ENCODE assay signal across 15 cellular contexts in genomic region chr11:121358775-121359174, GRCh38.
"Had no signal": no experiment of that assay in that cellular context is flagged by ENCODE, and none has a peak within 500 bp of the region (broad histone marks: within the 10 kb centered on the region; RNA-seq: fewer than 3 reads in every experiment).

No MANE protein-coding gene starts in this region.

- H3K36me3 ChIP-seq: brain microvascular endothelial cell, esophagus muscularis mucosa, left lung, sigmoid colon had no signal

- H3K27ac ChIP-seq: brain microvascular endothelial cell, esophagus muscularis mucosa, sigmoid colon had no signal

- H3K36me3 Mint-ChIP-seq: type B pancreatic cell had no signal

- H3K9me3 Mint-ChIP-seq: type B pancreatic cell had no signal

- H3K4me1 ChIP-seq: esophagus muscularis mucosa, sigmoid colon had no signal

- ATAC-seq: activated naive CD4-positive, alpha-beta T cell treated with anti-CD3 and anti-CD28 coated beads, Interleukin-2, amount 50 U/mL, for 72 hours; T-helper 17 cell had no signal

- H3K27me3 ChIP-seq: brain microvascular endothelial cell, esophagus muscularis mucosa, left lung, sigmoid colon had no signal

- H3K4me3 ChIP-seq: esophagus muscularis mucosa, left lung, sigmoid colon had no signal

- DNase-seq: activated CD4-positive, alpha-beta T cell treated with anti-CD3 and anti-CD28 coated beads, Interleukin-2, amount 50 U/mL, for 1 hour; amygdala; brain microvascular endothelial cell; head of caudate nucleus; islet precursor cell; left lung; posterior cingulate gyrus; sigmoid colon; stimulated activated CD4-positive, alpha-beta T cell treated with anti-CD3 and anti-CD28 coated beads, Interleukin-12 subunit alpha, Interleukin-12 subunit beta, amount 100 ng/mL, for 4 hours; stimulated activated naive CD4-positive, alpha-beta T cell; substantia nigra; T-helper 17 cell had no signal

- H3K4me3 Mint-ChIP-seq: T-helper 17 cell, type B pancreatic cell had no signal

- H3K9me3 ChIP-seq: esophagus muscularis mucosa, left lung, sigmoid colon had no signal

- H3K27ac Mint-ChIP-seq: activated naive CD4-positive, alpha-beta T cell treated with anti-CD3 and anti-CD28 coated beads, Interleukin-2, amount 50 U/mL, for 72 hours; T-helper 17 cell; type B pancreatic cell had no signal
